Comparison of ENCODE assay signal across 8 cellular contexts in the genomic region with DNA sequence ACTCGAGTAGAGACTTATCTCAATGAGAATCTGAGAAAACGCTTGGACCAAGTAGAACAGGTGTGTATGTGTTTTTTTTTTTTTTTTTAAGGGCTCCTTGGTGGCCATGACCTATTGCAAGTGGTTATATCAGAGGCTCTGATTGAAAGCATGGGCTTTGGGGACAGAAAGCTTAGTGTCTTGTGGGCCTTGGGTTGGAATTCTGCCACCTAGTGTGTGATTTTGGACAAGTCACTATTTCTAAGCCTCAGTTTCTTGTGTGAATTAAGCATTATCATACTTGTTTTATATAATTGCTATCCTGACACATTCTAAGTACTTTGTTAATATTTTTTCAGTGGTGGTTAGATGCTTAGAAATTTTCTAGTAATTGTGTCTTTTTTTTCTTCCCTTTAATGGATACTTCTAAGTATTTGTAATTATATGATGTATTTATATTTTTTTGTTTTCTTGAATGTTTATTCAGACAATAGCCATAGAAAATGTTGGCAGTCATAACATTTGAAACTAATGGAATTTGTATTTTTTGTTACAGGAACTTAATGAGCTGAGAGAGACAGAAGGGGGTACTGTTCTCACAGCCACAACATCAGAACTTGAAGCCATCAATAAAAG. TPM values are rescaled to one million over a fixed set of nuclear protein-coding genes. Genes with fewer than 3 reads are reported as not detected.
DNase-seq lines count a peak whose midpoint lies in the region; ATAC-seq and TF ChIP-seq lines count a peak whose summit lies in the region.

No MANE protein-coding gene starts in this region.

- H3K9me3 ChIP-seq in OCI-LY1 (ENCODE audit: low read length) (no peaks in the 10 kb centered on the region), prostate gland (no peaks in the 10 kb centered on the region)

- H4K20me1 ChIP-seq in OCI-LY1 (ENCODE audit: insufficient read depth, low read length): peaks cover 3% of the 10 kb centered on the region; the same call in 1 of the 2 replicates

- H3K4me3 ChIP-seq in OCI-LY1 (ENCODE audit: low read depth, low read length, poor library complexity, severe bottlenecking) (no peak overlapping the region), prostate gland (no peak overlapping the region)

- H3K4me1 ChIP-seq in OCI-LY1 (ENCODE audit: insufficient read depth, low read length, severe bottlenecking) (no peaks in the 10 kb centered on the region), prostate gland (replicated peaks) (no peaks in the 10 kb centered on the region)

- 73% methylated on average over 2 of the region's 2 CpGs for WGBS in prostate gland

- H3K4me2 ChIP-seq in OCI-LY1 (ENCODE audit: low read length): no peak overlapping the region

- H3K9ac ChIP-seq in OCI-LY1 (ENCODE audit: low read length): no peak overlapping the region

- no peak for TF ChIP-seq POLR2A in prostate gland (IDR thresholded peaks at IDR 0.05)

- peak; percentile 70 for TF ChIP-seq CTCF in OCI-LY1 (IDR thresholded peaks at IDR 0.05; ENCODE audit: low read length)
- peak in 2 of 4 experiments; percentile 15 to 32 for TF ChIP-seq CTCF in prostate gland (IDR thresholded peaks at IDR 0.05)

- H2AFZ ChIP-seq in OCI-LY1 (ENCODE audit: low read length): no peak overlapping the region

- H3K27me3 ChIP-seq in OCI-LY1 (ENCODE audit: insufficient read depth, low read length): no peaks in the 10 kb centered on the region
- no peaks in the 10 kb centered on the region for H3K27me3 ChIP-seq in prostate gland (replicated peaks; ENCODE audit: insufficient read depth)

- H3F3A ChIP-seq in OCI-LY1 (ENCODE audit: insufficient read depth, low read length): peaks cover 3% of the 10 kb centered on the region; the same call in 1 of the 2 replicates

- peaks cover 96% of the 10 kb centered on the region for H3K36me3 ChIP-seq in OCI-LY1 (ENCODE audit: insufficient read depth, low read length)
- H3K36me3 ChIP-seq in prostate gland: peaks cover 0 to 12% of the 10 kb centered on the region in 2 donors

- H3K9me2 ChIP-seq in OCI-LY1 (ENCODE audit: low read depth, low read length): no peaks in the 10 kb centered on the region

- peak; percentile 39 for ATAC-seq in HG02885 (IDR thresholded peaks at IDR 0.05; ENCODE audit: poor library complexity, unreplicated experiment)

- H3K79me2 ChIP-seq in OCI-LY1 (ENCODE audit: insufficient read depth, low read length): peaks cover 75% of the 10 kb centered on the region

- peak; percentile 18 for DNase-seq in stimulated activated CD4-positive, alpha-beta T cell treated with anti-CD3 and anti-CD28 coated beads, Interleukin-1b, Interleukin-23, amount 100 ng/mL, for 48 hours
- no peak for DNase-seq in stimulated activated CD4-positive, alpha-beta T cell treated with anti-CD3 and anti-CD28 coated beads, Interleukin-2, amount 100 ng/mL, for 48 hours
- DNase-seq in cerebellum (ENCODE audit: low spot score) (peak; percentile 32), midbrain (lab: John Stamatoyannopoulos, UW) (peak; percentile 45), prostate gland (ENCODE audit: low spot score) (no peak)
- DNase-seq in activated CD8-positive, alpha-beta memory T cell treated with anti-CD3 and anti-CD28 coated beads for 24 hours: no peak

- intact Hi-C loops in prostate gland (cut with DNase I): no loop called here

- H3K27ac ChIP-seq in OCI-LY1 (ENCODE audit: low read depth, low read length, poor library complexity, severe bottlenecking): no peak overlapping the region
- no peak overlapping the region for H3K27ac ChIP-seq in prostate gland

RNA-seq across cellular contexts. Expression of a gene that starts 33.1 kb away (rescaled TPM):
- 41.3 TPM for total RNA-seq in cerebellum
- total RNA-seq in prostate gland: 10 to 100 TPM; 25.6 to 38.8 TPM

RNA-seq across cellular contexts. Expression of a gene that starts 43.5 kb away (rescaled TPM):
- total RNA-seq in cerebellum: 0.91 TPM
- 1 to 10 TPM in 1 of 2 donors, under 1 TPM in 1; 0.41 to 2.8 TPM for total RNA-seq in prostate gland

Comparison
In these comparisons a context has a peak if more than half of its experiments do, and no peak if none do; other contexts are left out.
1. DNase-seq: peak in stimulated activated CD4-positive, alpha-beta T cell treated with anti-CD3 and anti-CD28 coated beads, Interleukin-1b, Interleukin-23, amount 100 ng/mL, for 48 hours (single experiment), cerebellum (single experiment) and midbrain (single experiment); none in stimulated activated CD4-positive, alpha-beta T cell treated with anti-CD3 and anti-CD28 coated beads, Interleukin-2, amount 100 ng/mL, for 48 hours (0 of 2), prostate gland (single experiment) and activated CD8-positive, alpha-beta memory T cell treated with anti-CD3 and anti-CD28 coated beads for 24 hours (single experiment).